In genomic region chr5:150542933-150543445, GRCh38 we compare ENCODE assay signal across 1 cellular context.
TF ChIP-seq lines count a peak whose summit lies in the region.

No MANE protein-coding gene starts in this region.

TF ChIP-seq in HepG2, 621 proteins besides CTCF, POLR2A, EP300 and RAD21 (continued from another document and continues in another):
- TF ChIP-seq ZNF362 (CRISPR knock-in tag; IDR thresholded peaks at IDR 0.05; ENCODE audit: borderline replicate concordance) (peak; percentile 80; the same call in 1 of the 2 replicates), ZNF34 (CRISPR knock-in tag; IDR thresholded peaks at IDR 0.05; ENCODE audit: borderline replicate concordance) (no peak), ZNF720 (CRISPR knock-in tag; IDR thresholded peaks at IDR 0.05) (no peak), ZC3H13 (CRISPR knock-in tag; IDR thresholded peaks at IDR 0.05) (peak; percentile 94; the same call in 1 of the 2 replicates), KLF11 (CRISPR knock-in tag; IDR thresholded peaks at IDR 0.05) (peak; percentile 86; the same call in 1 of the 2 replicates), ARID3A (IDR thresholded peaks at IDR 0.05; ENCODE audit: low read depth, low read length) (peak; percentile 89), ZMAT3 (CRISPR knock-in tag; conservative IDR thresholded peaks at IDR 0.05) (0 out of 2 replicates have a peak, but pooled peaks have one; percentile 46), ZNF260 (CRISPR knock-in tag; IDR thresholded peaks at IDR 0.05; ENCODE audit: borderline replicate concordance, low read depth) (no peak), ATF7 (IDR thresholded peaks at IDR 0.05) (peak; percentile 61), ATF7 (CRISPR knock-in tag; IDR thresholded peaks at IDR 0.05) (peak; percentile 97), ZNF350 (CRISPR knock-in tag; IDR thresholded peaks at IDR 0.05; ENCODE audit: borderline replicate concordance, low read depth) (peak; percentile 97), ZNF318 (CRISPR knock-in tag; IDR thresholded peaks at IDR 0.05) (peak; percentile 97), ZNF788 (CRISPR knock-in tag; IDR thresholded peaks at IDR 0.05; ENCODE audit: borderline replicate concordance) (peak; percentile 100), ZNF530 (CRISPR knock-in tag; IDR thresholded peaks at IDR 0.05; ENCODE audit: low read depth) (no peak), CHD2 (IDR thresholded peaks at IDR 0.05; ENCODE audit: low read depth, low read length) (no peak), HNF4G (IDR thresholded peaks at IDR 0.05; ENCODE audit: borderline replicate concordance, low read depth, low read length) (peak; percentile 100), HNF4G (CRISPR knock-in tag; IDR thresholded peaks at IDR 0.05; ENCODE audit: borderline replicate concordance, low read depth) (peak; percentile 100), ZNF18 (CRISPR knock-in tag; IDR thresholded peaks at IDR 0.05; ENCODE audit: insufficient replicate concordance) (peak; percentile 98), NR2F1 (CRISPR knock-in tag; IDR thresholded peaks at IDR 0.05) (peak; percentile 95 to 99), ZNF607 (CRISPR knock-in tag; IDR thresholded peaks at IDR 0.05; ENCODE audit: borderline replicate concordance) (peak; percentile 80; the same call in 1 of the 2 replicates), ELF1 (CRISPR knock-in tag; IDR thresholded peaks at IDR 0.05) (peak; percentile 84), REL (CRISPR knock-in tag; conservative IDR thresholded peaks at IDR 0.05) (no peak; the same call in 1 of the 2 replicates), GATAD1 (CRISPR knock-in tag; IDR thresholded peaks at IDR 0.05) (peak; percentile 84; the same call in 1 of the 2 replicates), CHCHD3 (CRISPR knock-in tag; IDR thresholded peaks at IDR 0.05) (no peak), IRX3 (CRISPR knock-in tag; IDR thresholded peaks at IDR 0.05; ENCODE audit: borderline replicate concordance, low read depth) (no peak), SIX1 (CRISPR knock-in tag; IDR thresholded peaks at IDR 0.05; ENCODE audit: borderline replicate concordance) (peak; percentile 89), SP5 (CRISPR knock-in tag; IDR thresholded peaks at IDR 0.05; ENCODE audit: borderline replicate concordance, low read depth) (peak; percentile 94), IRF9 (CRISPR knock-in tag; IDR thresholded peaks at IDR 0.05; ENCODE audit: borderline replicate concordance) (peak; percentile 90), PATZ1 (CRISPR knock-in tag; IDR thresholded peaks at IDR 0.05) (peak; percentile 91), BORCS8-MEF2B (CRISPR knock-in tag; IDR thresholded peaks at IDR 0.05) (peak; percentile 71; the same call in 1 of the 2 replicates), ZBTB46 (CRISPR knock-in tag; IDR thresholded peaks at IDR 0.05; ENCODE audit: borderline replicate concordance) (no peak), NAIF1 (CRISPR knock-in tag; IDR thresholded peaks at IDR 0.05; ENCODE audit: borderline replicate concordance) (peak; percentile 81), ZNF747 (CRISPR knock-in tag; IDR thresholded peaks at IDR 0.05; ENCODE audit: borderline replicate concordance) (peak; percentile 97; the same call in 1 of the 2 replicates), ZNF572 (CRISPR knock-in tag; IDR thresholded peaks at IDR 0.05) (no peak; the same call in 1 of the 2 replicates), ZNF354B (CRISPR knock-in tag; IDR thresholded peaks at IDR 0.05) (no peak), THYN1 (CRISPR knock-in tag; IDR thresholded peaks at IDR 0.05; ENCODE audit: borderline replicate concordance, low read depth) (no peak), MAF1 (CRISPR knock-in tag; IDR thresholded peaks at IDR 0.05; ENCODE audit: borderline replicate concordance) (peak; percentile 84; the same call in 1 of the 2 replicates), BCL3 (CRISPR knock-in tag; IDR thresholded peaks at IDR 0.05) (peak; percentile 92), ZNF883 (CRISPR knock-in tag; IDR thresholded peaks at IDR 0.05; ENCODE audit: not compliant biosample characterization) (peak; percentile 82), GATA4 (IDR thresholded peaks at IDR 0.05; ENCODE audit: borderline replicate concordance, low read depth) (peak; percentile 87; the same call in 1 of the 2 replicates), NCOR1 (IDR thresholded peaks at IDR 0.05; ENCODE audit: borderline replicate concordance, low read length) (peak; percentile 100), ZNF773 (CRISPR knock-in tag; IDR thresholded peaks at IDR 0.05; ENCODE audit: borderline replicate concordance) (no peak), ZNF7 (CRISPR knock-in tag; IDR thresholded peaks at IDR 0.05) (no peak)
